ENCODE assay signal across 18 cellular contexts in the genomic region with DNA sequence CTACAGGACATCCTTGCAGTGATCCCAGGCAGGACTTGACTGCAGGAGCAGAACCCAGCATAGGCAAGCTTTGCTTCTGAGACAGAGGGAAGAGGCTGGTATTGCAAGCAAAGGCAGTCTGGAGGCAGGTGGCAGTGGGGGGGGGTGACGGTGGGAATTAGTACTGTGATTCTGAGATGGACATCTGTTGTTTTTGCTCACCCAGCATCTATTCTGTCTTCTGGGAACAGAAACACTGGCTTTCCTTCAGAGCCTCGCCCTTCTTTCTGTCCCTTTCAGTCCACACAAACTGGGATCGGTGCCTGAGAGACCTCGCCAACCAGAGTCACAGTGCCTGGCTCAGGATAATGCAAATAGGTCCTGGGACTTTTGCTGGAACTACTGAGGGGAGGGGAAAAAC. TPM values are rescaled to one million over a fixed set of nuclear protein-coding genes. Genes with fewer than 3 reads are reported as not detected.
A peak's percentile ranks its signal among the peaks of the same experiment; 100 is the strongest.
DNase-seq lines count a peak whose midpoint lies in the region; ATAC-seq and TF ChIP-seq lines count a peak whose summit lies in the region.
"Had no signal": no experiment of that assay in that cellular context is flagged by ENCODE, and none has a peak within 500 bp of the region (broad histone marks: within the 10 kb centered on the region; RNA-seq: fewer than 3 reads in every experiment).

No MANE protein-coding gene starts in this region.

- no peaks in the 10 kb centered on the region for H3K9me3 Mint-ChIP-seq in activated T-cell treated with anti-CD3 and anti-CD28 coated beads, Interleukin-2, amount 50 U/mL, for 4 hours
- H3K9me3 Mint-ChIP-seq: CD14-positive monocyte, IgD-negative memory B cell, neural crest cell, WTC11 had no signal

- no peak overlapping the region for H3K4me3 ChIP-seq in breast epithelium
- no peak overlapping the region for H3K4me3 ChIP-seq in mammary epithelial cell (replicated peaks in 1 of 3; ENCODE audit: insufficient read depth in 1 of 3, low read depth in 2 of 3, low read length in 3 of 3)
- H3K4me3 ChIP-seq in neuronal stem cell (ENCODE audit: low read length in 2 of 2): no peak overlapping the region
- no peak overlapping the region for H3K4me3 ChIP-seq in suprapubic skin
- H3K4me3 ChIP-seq: spleen had no signal

- no peak overlapping the region for H2BK15ac ChIP-seq in neuronal stem cell (ENCODE audit: low read length)

- ATAC-seq in GM21367 (IDR thresholded peaks at IDR 0.05; ENCODE audit: unreplicated experiment): no peak
- ATAC-seq in activated T-cell treated with anti-CD3 and anti-CD28 coated beads, Interleukin-2, amount 50 U/mL, for 4 hours: no peak
- ATAC-seq: WTC11 had no signal

- H3K4me1 ChIP-seq in breast epithelium (peaks cover 0 to 15% of the 10 kb centered on the region in 2 donors), mammary epithelial cell (ENCODE audit: insufficient read depth, low read length) (peaks cover 21% of the 10 kb centered on the region), neuronal stem cell (ENCODE audit: control insufficient read depth in 2 of 2, insufficient read depth in 1 of 2, low read depth in 1 of 2, low read length in 2 of 2) (peaks cover 0 to 13% of the 10 kb centered on the region in 2 donors), suprapubic skin (peaks cover 16% of the 10 kb centered on the region)
- H3K4me1 ChIP-seq: spleen had no signal

- H4K20me1 ChIP-seq in mammary epithelial cell (ENCODE audit: insufficient read depth, low read length): no peaks in the 10 kb centered on the region

- H3K4me1 Mint-ChIP-seq in activated T-cell treated with anti-CD3 and anti-CD28 coated beads, Interleukin-2, amount 50 U/mL, for 4 hours (ENCODE audit: low read depth): no peaks in the 10 kb centered on the region
- H3K4me1 Mint-ChIP-seq: CD14-positive monocyte, IgD-negative memory B cell, neural crest cell, WTC11 had no signal

- intact Hi-C loops in breast epithelium (cut with DNase I; ENCODE audit: low total_unique reads): no loop called here
- intact Hi-C loops in mammary epithelial cell (cut with micrococcal nuclease): no loop called here

- H3K9ac ChIP-seq in mammary epithelial cell (ENCODE audit: insufficient read depth, low read length) (no peak overlapping the region), neuronal stem cell (ENCODE audit: low read depth, low read length, poor library complexity) (no peak overlapping the region)

- no peak overlapping the region for H3K14ac ChIP-seq in neuronal stem cell (ENCODE audit: low read length)

- no peak overlapping the region for H3K18ac ChIP-seq in neuronal stem cell (ENCODE audit: low read length)

- peaks cover 35% of the 10 kb centered on the region for H3K36me3 Mint-ChIP-seq in activated T-cell treated with anti-CD3 and anti-CD28 coated beads, Interleukin-2, amount 50 U/mL, for 4 hours (ENCODE audit: insufficient read depth)

- DNase-seq in breast epithelium (ENCODE audit: low spot score in 2 of 2) (peak in 1 of 2 donors; percentile 42), mammary epithelial cell (no peak), neuronal stem cell (ENCODE audit: low spot score) (no peak), suprapubic skin (ENCODE audit: low spot score in 2 of 2) (no peak), activated gamma-delta T cell (lab: John Stamatoyannopoulos, UW) (no peak)
- no peak for DNase-seq in activated T-cell treated with anti-CD3 and anti-CD28 coated beads, Interleukin-2, amount 50 U/mL, for 4 hours
- DNase-seq: effector memory CD4-positive, alpha-beta T cell; H7; OCI-M1; spleen; SW 1271 had no signal

- peaks cover 2% of the 10 kb centered on the region for H3K79me1 ChIP-seq in neuronal stem cell (ENCODE audit: low read depth, low read length)

- H2AFZ ChIP-seq in mammary epithelial cell (ENCODE audit: low read depth, low read length) (no peak overlapping the region), neuronal stem cell (ENCODE audit: low read length) (no peak overlapping the region)

- no peak overlapping the region for H3K23ac ChIP-seq in neuronal stem cell (ENCODE audit: low read depth, low read length, poor library complexity)

- no peak overlapping the region for H4K91ac ChIP-seq in neuronal stem cell (ENCODE audit: low read depth, low read length, poor library complexity)

- H4K8ac ChIP-seq in neuronal stem cell (ENCODE audit: low read depth, low read length): no peak overlapping the region

- no peak for TF ChIP-seq EP300 in suprapubic skin (IDR thresholded peaks at IDR 0.05)

- H2BK120ac ChIP-seq in neuronal stem cell (ENCODE audit: low read depth, low read length): no peak overlapping the region

- H3K4me2 ChIP-seq in mammary epithelial cell (ENCODE audit: insufficient read depth, low read depth, low read length) (no peak overlapping the region), neuronal stem cell (ENCODE audit: insufficient read depth, low read length, poor library complexity, severe bottlenecking) (no peak overlapping the region)

- CTCF ChIA-PET in mammary epithelial cell (lab: Charles Lee; ENCODE audit: low non-redundant PET): no interaction called here

- H2AK5ac ChIP-seq in neuronal stem cell (ENCODE audit: low read depth, low read length): no peak overlapping the region

- no peaks in the 10 kb centered on the region for H3K27me3 ChIP-seq in breast epithelium
- no peaks in the 10 kb centered on the region for H3K27me3 ChIP-seq in mammary epithelial cell (ENCODE audit: insufficient read depth, low read length)
- H3K27me3 ChIP-seq in neuronal stem cell (ENCODE audit: control insufficient read depth in 3 of 3, insufficient read depth in 3 of 3, low read depth in 1 of 3, low read length in 3 of 3): no peaks in the 10 kb centered on the region
- no peaks in the 10 kb centered on the region for H3K27me3 ChIP-seq in suprapubic skin
- H3K27me3 ChIP-seq: spleen had no signal

- H3K27ac ChIP-seq in breast epithelium: peak overlapping the region; percentile 27 to 76
- no peak overlapping the region for H3K27ac ChIP-seq in mammary epithelial cell (ENCODE audit: insufficient read depth, low read depth, low read length)
- H3K27ac ChIP-seq in cingulate gyrus (ENCODE audit: low read depth, low read length): peak overlapping the region; percentile 75
- H3K27ac ChIP-seq in neuronal stem cell (replicated peaks; ENCODE audit: low read length): no peak overlapping the region
- H3K27ac ChIP-seq in suprapubic skin: peak overlapping the region; percentile 46
- H3K27ac ChIP-seq: 22Rv1, spleen had no signal

- dilution Hi-C loops in mammary epithelial cell (cut with HindIII; ENCODE audit: low sequenced_read_pairs): loop anchor here (5.0 kb wide), 1 partner anchor 49 kb away; no protein-coding TSS in a partner anchor

- TF ChIP-seq CTCF in breast epithelium (IDR thresholded peaks at IDR 0.05): no peak
- TF ChIP-seq CTCF in mammary epithelial cell (conservative IDR thresholded peaks at IDR 0.05 in 1 of 2, IDR thresholded peaks at IDR 0.05 in 1 of 2; ENCODE audit: extremely low read depth in 1 of 2, insufficient read depth in 1 of 2, low read depth in 1 of 2, low read length in 2 of 2): no peak
- no peak for TF ChIP-seq CTCF in suprapubic skin (IDR thresholded peaks at IDR 0.05)

- no peak overlapping the region for H3K4ac ChIP-seq in neuronal stem cell (ENCODE audit: low read length)

- H2BK12ac ChIP-seq in neuronal stem cell (ENCODE audit: low read length): no peak overlapping the region

- BruUV-seq in mammary epithelial cell (replicated peaks; lab: Mats Ljungman, UMichigan): no TSS peak

- no peaks in the 10 kb centered on the region for H3K27me3 Mint-ChIP-seq in activated T-cell treated with anti-CD3 and anti-CD28 coated beads, Interleukin-2, amount 50 U/mL, for 4 hours (ENCODE audit: low read depth)
- H3K27me3 Mint-ChIP-seq: IgD-negative memory B cell had no signal

- H3K4me3 Mint-ChIP-seq in activated T-cell treated with anti-CD3 and anti-CD28 coated beads, Interleukin-2, amount 50 U/mL, for 4 hours: no peak overlapping the region
- H3K4me3 Mint-ChIP-seq: CD14-positive monocyte, IgD-negative memory B cell, neural crest cell, WTC11 had no signal

- no peaks in the 10 kb centered on the region for H3K79me2 ChIP-seq in mammary epithelial cell (ENCODE audit: insufficient read depth, low read length)

- H2BK5ac ChIP-seq in neuronal stem cell (ENCODE audit: low read length): peak overlapping the region; percentile 54

- TF ChIP-seq POLR2A in breast epithelium (IDR thresholded peaks at IDR 0.05): no peak
- no peak for TF ChIP-seq POLR2A in suprapubic skin (IDR thresholded peaks at IDR 0.05)

- WGBS in mammary epithelial cell (ENCODE audit: low coverage, missing lambda C conversion rate): 90% methylated on average over 4 of the region's 4 CpGs
- no CpG with 5 or more reads among the region's 4 CpGs for WGBS in neuronal stem cell (ENCODE audit: extremely low coverage in 2 of 2, insufficient read length in 2 of 2, insufficient replicate concordance in 1 of 2), 2 donors
- WGBS in suprapubic skin: 36% methylated on average over 4 of the region's 4 CpGs

- H3K36me3 ChIP-seq in breast epithelium (peaks cover 9% of the 10 kb centered on the region), mammary epithelial cell (ENCODE audit: insufficient read depth, low read length) (peaks cover 31% of the 10 kb centered on the region), neuronal stem cell (replicated peaks in 1 of 2; ENCODE audit: control insufficient read depth in 2 of 2, insufficient read depth in 2 of 2, low read length in 2 of 2) (peaks cover 37 to 93% of the 10 kb centered on the region in 2 donors), suprapubic skin (peaks cover 85% of the 10 kb centered on the region)

- H3K9me3 ChIP-seq in breast epithelium (no peaks in the 10 kb centered on the region), mammary epithelial cell (replicated peaks; ENCODE audit: insufficient read depth, low read length) (no peaks in the 10 kb centered on the region), neuronal stem cell (replicated peaks in 1 of 2; ENCODE audit: control insufficient read depth in 2 of 2, insufficient read depth in 1 of 2, low read depth in 1 of 2, low read length in 2 of 2) (no peaks in the 10 kb centered on the region), suprapubic skin (no peaks in the 10 kb centered on the region)
- H3K9me3 ChIP-seq: spleen had no signal

- in situ Hi-C loops in mammary epithelial cell (cut with MboI; ENCODE audit: low sequenced_read_pairs in 2 of 2): no loop called here

RNA-seq across cellular contexts. Expression of gene RASL10A, which starts 31.2 kb away (rescaled TPM):
- total RNA-seq in breast epithelium (1 to 10 TPM; 2.7 to 4.7 (median 4.3) TPM), mammary epithelial cell (under 1 TPM in 1 of 2 donors, not detected in 1; 0.66 TPM), suprapubic skin (1 to 10 TPM in 2 of 4 donors, under 1 TPM in 2; 0.34 to 1.7 (median 0.95) TPM)
- polyA plus RNA-seq in mammary epithelial cell: not detected
- polyA minus RNA-seq in mammary epithelial cell: not detected
- polyA plus RNA-seq in neuronal stem cell (2013, experiment 1 of 2): 0.56 TPM
- polyA plus RNA-seq in neuronal stem cell (2013, experiment 2 of 2): 0.53 TPM
- under 1 TPM; 0.56 to 0.87 (median 0.79) TPM for total RNA-seq in activated T-cell treated with anti-CD3 and anti-CD28 coated beads, Interleukin-2, amount 50 U/mL, for 4 hours
- polyA plus RNA-seq: IgD-negative memory B cell had no signal

RNA-seq across cellular contexts. Expression of gene GAS2L1, which starts 40.2 kb away (rescaled TPM):
- total RNA-seq in breast epithelium (10 to 100 TPM; 12.2 to 19.3 (median 15.7) TPM), mammary epithelial cell (10 to 100 TPM; 15.8 to 29.7 TPM), suprapubic skin (10 to 100 TPM; 49.0 to 94.8 (median 85.4) TPM)
- polyA plus RNA-seq in mammary epithelial cell: 27.6 TPM
- polyA minus RNA-seq in mammary epithelial cell: 7.9 TPM
- polyA plus RNA-seq in neuronal stem cell (2013, experiment 1 of 2): 7.7 TPM
- polyA plus RNA-seq in neuronal stem cell (2013, experiment 2 of 2): 7.4 TPM
- under 1 TPM; 0.37 to 0.90 (median 0.56) TPM for total RNA-seq in activated T-cell treated with anti-CD3 and anti-CD28 coated beads, Interleukin-2, amount 50 U/mL, for 4 hours

RNA-seq across cellular contexts. Expression of gene AP1B1, which starts 41.7 kb away (rescaled TPM):
- total RNA-seq in breast epithelium (10 to 100 TPM; 55.7 to 58.7 (median 58.2) TPM), mammary epithelial cell (10 to 100 TPM; 68.8 to 87.5 TPM), suprapubic skin (10 to 100 TPM; 55.6 to 97.0 (median 89.4) TPM)
- polyA plus RNA-seq in mammary epithelial cell: 94.0 TPM
- 285 TPM for polyA minus RNA-seq in mammary epithelial cell
- 25.9 TPM for polyA plus RNA-seq in neuronal stem cell (2013, experiment 1 of 2)
- polyA plus RNA-seq in neuronal stem cell (2013, experiment 2 of 2): 25.4 TPM
- total RNA-seq in activated T-cell treated with anti-CD3 and anti-CD28 coated beads, Interleukin-2, amount 50 U/mL, for 4 hours: 10 to 100 TPM; 87.0 to 92.2 (median 89.8) TPM

Comparison
In these comparisons a context has a peak if more than half of its experiments do, and no peak if none do; other contexts are left out.
1. H3K27ac ChIP-seq: peak in breast epithelium (2 of 2), cingulate gyrus (single experiment) and suprapubic skin (single experiment); none in mammary epithelial cell (single experiment) and neuronal stem cell (single experiment).
2. RNA of gene GAS2L1, which starts 40.2 kb away (total RNA-seq): 49.0 to 94.8 TPM in suprapubic skin, 15.8 to 29.7 TPM in mammary epithelial cell and 12.2 to 19.3 TPM in breast epithelium; 0.37 to 0.90 TPM in activated T-cell treated with anti-CD3 and anti-CD28 coated beads, Interleukin-2, amount 50 U/mL, for 4 hours; every median in the first group is over 4 times any median in the second.